31 cellular contexts compared by ENCODE assay signal in the genomic region with DNA sequence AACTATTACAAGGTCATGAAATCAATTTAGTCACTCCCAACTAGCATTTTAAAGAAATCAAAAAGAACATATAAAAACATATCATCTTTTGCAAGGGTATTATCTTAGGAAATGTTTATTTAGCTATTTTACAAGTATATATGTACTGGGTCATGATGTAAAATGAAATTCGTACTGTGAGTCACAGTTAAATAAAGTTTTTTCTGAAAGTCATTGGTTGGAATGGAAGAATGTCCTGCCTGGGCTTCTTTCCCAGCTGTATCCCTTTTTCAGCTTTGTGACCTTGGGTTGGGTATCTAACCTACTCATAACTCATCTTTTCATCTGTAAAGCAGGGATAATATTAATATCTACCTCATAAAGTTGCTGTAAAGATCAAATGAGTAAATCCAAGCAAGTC.
"Had no signal": no experiment of that assay in that cellular context is flagged by ENCODE, and none has a peak within 500 bp of the region (broad histone marks: within the 10 kb centered on the region; RNA-seq: fewer than 3 reads in every experiment).

No MANE protein-coding gene starts in this region.

- ATAC-seq: left colon; left lung; natural killer cell; sciatic nerve; stimulated activated memory B cell treated with anti-CD40 and anti-IgM and Interleukin-4, amounts not matched to agents 10 μg/mL and 1 μg/mL and 100 μg/mL, for 72 hours; stimulated activated naive CD8-positive, alpha-beta T cell treated with anti-CD3 and anti-CD28 coated beads, Interleukin-15, amount 100 ng/mL, for 72 hours had no signal

- H3K4me3 ChIP-seq: heart left ventricle, left lung, lung, neural progenitor cell, ovary, right atrium auricular region, skin epidermis, tibial nerve, uterus had no signal

- H3K4me2 ChIP-seq: neural progenitor cell had no signal

- H3K27me3 ChIP-seq: heart left ventricle, left lung, neural progenitor cell, neutrophil, ovary, right atrium auricular region, tibial nerve, uterus had no signal

- H3K9ac ChIP-seq: neural progenitor cell had no signal

- H3K27ac ChIP-seq: heart left ventricle, left lung, neural progenitor cell, neutrophil, ovary, right atrium auricular region, skin epidermis, tibial nerve, uterus had no signal

- DNase-seq: heart left ventricle; hypothalamus; kidney; left colon; left lung; mesendoderm; naive B cell; natural killer cell; nephron progenitor cell; occipital lobe; ovary; stimulated activated CD4-positive, alpha-beta T cell treated with anti-CD3 and anti-CD28 coated beads, Interleukin-12 subunit alpha, Interleukin-12 subunit beta, amount 100 ng/mL, for 4 hours; stimulated activated CD4-positive, alpha-beta T cell treated with anti-CD3 and anti-CD28 coated beads, Interleukin-15, amount 100 ng/mL, for 24 hours; stimulated activated CD4-positive, alpha-beta T cell treated with anti-CD3 and anti-CD28 coated beads, Interleukin-2, amount 100 ng/mL, for 24 hours; stimulated activated CD4-positive, alpha-beta T cell treated with anti-CD3 and anti-CD28 coated beads, Interleukin-4, amount 100 ng/mL, for 4 hours; stimulated activated CD8-positive, alpha-beta memory T cell treated with anti-CD3 and anti-CD28 coated beads, Interleukin-4, amount 100 ng/mL, for 48 hours; stimulated activated naive CD4-positive, alpha-beta T cell treated with Interleukin-2 at 50 U/mL for 16 hours; stimulated activated naive CD8-positive, alpha-beta T cell treated with anti-CD3 and anti-CD28 coated beads, Interleukin-15, amount 100 ng/mL, for 72 hours; substantia nigra; uterus had no signal

- H3K9me3 Mint-ChIP-seq: stimulated activated naive CD8-positive, alpha-beta T cell treated with anti-CD3 and anti-CD28 coated beads, Interleukin-15, amount 100 ng/mL, for 72 hours had no signal

- H2AFZ ChIP-seq: neural progenitor cell had no signal

- H3K9me3 ChIP-seq: heart left ventricle, left lung, neutrophil, ovary, right atrium auricular region, tibial nerve, uterus had no signal

- H3K27ac Mint-ChIP-seq: mesothelial cell of epicardium; naive B cell; natural killer cell; nephron progenitor cell; neural progenitor cell; progenitor cell of endocrine pancreas; stimulated activated memory B cell treated with anti-CD40 and anti-IgM and Interleukin-4, amounts not matched to agents 10 μg/mL and 1 μg/mL and 100 μg/mL, for 72 hours; stimulated activated naive CD8-positive, alpha-beta T cell treated with anti-CD3 and anti-CD28 coated beads, Interleukin-15, amount 100 ng/mL, for 72 hours; type B pancreatic cell had no signal

- H3K36me3 ChIP-seq: neutrophil, ovary, right atrium auricular region, uterus had no signal

- H3K27me3 Mint-ChIP-seq: naive B cell; progenitor cell of endocrine pancreas; stimulated activated memory B cell treated with anti-CD40 and anti-IgM and Interleukin-4, amounts not matched to agents 10 μg/mL and 1 μg/mL and 100 μg/mL, for 72 hours; stimulated activated naive CD8-positive, alpha-beta T cell treated with anti-CD3 and anti-CD28 coated beads, Interleukin-15, amount 100 ng/mL, for 72 hours; type B pancreatic cell had no signal

- H3K4me3 Mint-ChIP-seq: mesothelial cell of epicardium; naive B cell; natural killer cell; nephron progenitor cell; neural progenitor cell; stimulated activated memory B cell treated with anti-CD40 and anti-IgM and Interleukin-4, amounts not matched to agents 10 μg/mL and 1 μg/mL and 100 μg/mL, for 72 hours; stimulated activated naive CD8-positive, alpha-beta T cell treated with anti-CD3 and anti-CD28 coated beads, Interleukin-15, amount 100 ng/mL, for 72 hours; type B pancreatic cell had no signal

- H3K4me1 ChIP-seq: left lung, neural progenitor cell, right atrium auricular region, uterus had no signal

- H3K4me1 Mint-ChIP-seq: nephron progenitor cell, neural progenitor cell had no signal
